33 cellular contexts compared by ENCODE assay signal in the genomic region with DNA sequence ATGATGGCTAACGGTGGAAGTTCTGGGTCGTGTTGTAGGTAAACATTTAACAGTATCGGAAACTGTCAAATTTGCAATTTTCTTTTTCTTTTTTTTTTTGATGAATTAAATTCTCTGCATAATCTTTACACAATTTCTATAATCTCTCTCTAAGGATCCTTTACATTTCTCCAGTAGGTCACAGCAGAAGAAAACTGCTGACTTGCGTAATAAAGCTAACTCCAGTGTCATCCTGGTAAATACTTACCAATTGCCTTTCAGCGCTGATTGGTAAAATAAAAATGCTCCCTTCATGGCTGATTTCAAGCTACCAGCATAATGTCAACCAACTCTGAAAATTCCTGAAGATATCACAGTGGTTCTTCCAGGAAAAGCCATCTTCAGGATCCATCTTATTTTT.
"Had no signal": no experiment of that assay in that cellular context is flagged by ENCODE, and none has a peak within 500 bp of the region (broad histone marks: within the 10 kb centered on the region; RNA-seq: fewer than 3 reads in every experiment).

No MANE protein-coding gene starts in this region.

- FAIRE-seq: bronchial epithelial cell, TTC549 had no signal

- H3K4me1 ChIP-seq: ascending aorta had no signal

- H3K27ac ChIP-seq: ascending aorta, cardiac muscle cell, VCaP had no signal

- H3K4me3 ChIP-seq: ascending aorta, cardiac muscle cell had no signal

- ATAC-seq: activated CD8-positive, alpha-beta T cell treated with anti-CD3 and anti-CD28 coated beads for 36 hours; activated naive CD4-positive, alpha-beta T cell treated with anti-CD3 and anti-CD28 coated beads, Interleukin-2, amount 50 U/mL, for 72 hours; activated naive CD8-positive, alpha-beta T cell treated with anti-CD3 and anti-CD28 coated beads, Interleukin-2, amount 50 U/mL, for 24 hours; activated T-cell treated with anti-CD3 and anti-CD28 coated beads, Interleukin-2, amount 50 U/mL, for 4 hours; activated T-cell treated with anti-CD3 and anti-CD28 coated beads, Interleukin-2, amount 50 U/mL, for 72 hours; activated T-helper 17 cell treated with anti-CD3 and anti-CD28 coated beads, Interleukin-2, amount 50 U/mL, for 72 hours had no signal

- H3K9me3 ChIP-seq: ascending aorta had no signal

- H3K36me3 ChIP-seq: ascending aorta, cardiac muscle cell had no signal

- DNase-seq: activated B cell treated with CpG ODN at 0.5 μM for 24 hours; activated CD4-positive, alpha-beta memory T cell treated with anti-CD3 and anti-CD28 coated beads for 36 hours; activated CD4-positive, alpha-beta T cell treated with anti-CD3 and anti-CD28 coated beads for 4 hours; activated CD4-positive, alpha-beta T cell treated with anti-CD3 and anti-CD28 coated beads, Interleukin-2, amount 10 ng/mL, durations not matched to agents 24 days and 14 days; activated CD4-positive, alpha-beta T cell treated with anti-CD3 and anti-CD28 coated beads, Interleukin-2, amount 50 U/mL, for 1 hour; activated CD4-positive, alpha-beta T cell treated with anti-CD3 and anti-CD28 coated beads, Interleukin-2, amount 50 U/mL, for 4 hours; activated CD4-positive, CD25-positive, alpha-beta regulatory T cell treated with anti-CD3 and anti-CD28 coated beads, Interleukin-2, amount 50 U/mL, for 72 hours; activated CD8-positive, alpha-beta memory T cell treated with anti-CD3 and anti-CD28 coated beads, Interleukin-2, amount 50 U/mL, for 4 hours; activated CD8-positive, alpha-beta T cell treated with anti-CD3 and anti-CD28 coated beads for 36 hours; activated effector memory CD4-positive, alpha-beta T cell treated with anti-CD3 and anti-CD28 coated beads, Interleukin-2, amount 50 U/mL, for 16 hours; activated gamma-delta T cell treated with Interleukin-2 at 50 U/mL for 16 hours; activated naive CD4-positive, alpha-beta T cell; activated naive CD4-positive, alpha-beta T cell treated with anti-CD3 and anti-CD28 coated beads for 36 hours; activated naive CD4-positive, alpha-beta T cell treated with anti-CD3 and anti-CD28 coated beads, Interleukin-2, amount 50 U/mL, for 16 hours; activated naive CD8-positive, alpha-beta T cell treated with anti-CD3 and anti-CD28 coated beads, Interleukin-2, amount 10 ng/mL, durations not matched to agents 7 days and 5 days; activated naive CD8-positive, alpha-beta T cell treated with anti-CD3 and anti-CD28 coated beads, Interleukin-2, amount 50 U/mL, for 24 hours; activated T-cell treated with anti-CD3 and anti-CD28 coated beads for 4 hours; activated T-cell treated with anti-CD3 and anti-CD28 coated beads, Interleukin-2, amount 50 U/mL, for 1 hour; activated T-cell treated with anti-CD3 and anti-CD28 coated beads, Interleukin-2, amount 50 U/mL, for 4 hours; activated T-cell treated with anti-CD3 and anti-CD28 coated beads, Interleukin-2, amount 50 U/mL, for 72 hours; amygdala; anterior cingulate cortex; caudate nucleus; cerebellar nuclear complex; T-helper 2 cell; T-helper 9 cell had no signal

- H3K27me3 ChIP-seq: ascending aorta, cardiac muscle cell had no signal
